8 cellular contexts compared by ENCODE assay signal in genomic region chr19:48169974-48170803, GRCh38. TPM values are rescaled to one million over a fixed set of nuclear protein-coding genes. Genes with fewer than 3 reads are reported as not detected.
DNase-seq lines count a peak whose midpoint lies in the region; TF ChIP-seq lines count a peak whose summit lies in the region.

LIG1 (minus strand) TSS chr19:48170344; CDS start chr19:48165566, 4,778 bp downstream.
ZSWIM9 (plus strand) TSS chr19:48170680; CDS start chr19:48171803, 1,123 bp downstream.

- DNase-seq in GM06990 (ENCODE audit: extremely low read depth, insufficient read length) (peak; percentile 96), HFFc6 (peak; percentile 97), NCI-H1048 (lab: John Stamatoyannopoulos, UW) (peak; percentile 92), SK-N-MC (ENCODE audit: low read depth, low spot score) (peak; percentile 79), germinal center (ENCODE audit: low spot score) (peak; percentile 94), occipital lobe (lab: John Stamatoyannopoulos, UW) (peak; percentile 97)
- DNase-seq in activated naive CD4-positive, alpha-beta T cell treated with anti-CD3 and anti-CD28 coated beads, Interleukin-2, amount 50 U/mL, for 16 hours = peak; percentile 92

- peak within 1 kb of the TSS; percentile 87 for H3K9ac ChIP-seq in SK-N-MC (ENCODE audit: insufficient read length)

- H3K36me3 ChIP-seq in GM06990 (ENCODE audit: control insufficient read depth, insufficient read depth, low read length) (peaks cover under 1% of the 10 kb centered on the region), SK-N-MC (ENCODE audit: insufficient read depth, low read length) (peaks cover 21% of the 10 kb centered on the region)

- H3K27me3 Mint-ChIP-seq in HFFc6 (ENCODE audit: insufficient read depth) = no peaks in the 10 kb centered on the region

- no peak for TF ChIP-seq CTCF in GM06990 (IDR thresholded peaks at IDR 0.05; ENCODE audit: insufficient read depth, low read length, poor library complexity, severe bottlenecking)
- TF ChIP-seq CTCF in HFFc6 (IDR thresholded peaks at IDR 0.05) = peak; percentile 50

- H3K4me3 ChIP-seq in GM06990 (replicated peaks; ENCODE audit: low read depth, low read length) (peak within 1 kb of the TSS; percentile 94), SK-N-MC (peak within 1 kb of the TSS; percentile 99)

- peak within 1 kb of the TSS; percentile 89 for H3K27ac Mint-ChIP-seq in HFFc6

- no peaks in the 10 kb centered on the region for H3K27me3 ChIP-seq in GM06990 (replicated peaks; ENCODE audit: control insufficient read depth, insufficient read depth, low read length)

- peaks cover 17% of the 10 kb centered on the region for H3K4me1 Mint-ChIP-seq in HFFc6 (ENCODE audit: low read depth)

- H3K4me3 Mint-ChIP-seq in HFFc6 = peak within 1 kb of the TSS; percentile 91

- no peaks in the 10 kb centered on the region for H3K9me3 ChIP-seq in SK-N-MC (ENCODE audit: low read depth, low read length)

- H3K36me3 Mint-ChIP-seq in HFFc6 (ENCODE audit: low read depth) = peaks cover 25% of the 10 kb centered on the region

- no peaks in the 10 kb centered on the region for H3K9me3 Mint-ChIP-seq in HFFc6

- H3K27ac ChIP-seq in SK-N-MC (peak within 1 kb of the TSS; percentile 96), temporal lobe (ENCODE audit: low read depth, low read length) (peak within 1 kb of the TSS; percentile 85)

RNA-seq across cellular contexts. Expression of gene LIG1, which starts in this region (rescaled TPM):
- total RNA-seq in HFFc6 (2021; fragmentation: NEBNext Ultra II Directional; extraction: Animal tissue kit (Norgen Biotek cat#: 25700)) = 10 to 100 TPM; 25.9 to 55.8 (median 48.1) TPM
- total RNA-seq in occipital lobe (22.3 TPM), temporal lobe (24.3 TPM)

RNA-seq across cellular contexts. Expression of gene ZSWIM9, which starts in this region (rescaled TPM):
- total RNA-seq in HFFc6 (2021; fragmentation: NEBNext Ultra II Directional; extraction: Animal tissue kit (Norgen Biotek cat#: 25700)) = 1 to 10 TPM; 5.6 to 7.2 (median 5.9) TPM
- 2.8 TPM for total RNA-seq in occipital lobe
- 3.9 TPM for total RNA-seq in temporal lobe

Comparison
In these comparisons a context has a peak if more than half of its experiments do, and no peak if none do; other contexts are left out.
1. Peak in every context shown above with its lines: DNase-seq, H3K4me3 ChIP-seq and H3K27ac ChIP-seq.